Comparison of ENCODE assay signal across 29 cellular contexts in the genomic region with DNA sequence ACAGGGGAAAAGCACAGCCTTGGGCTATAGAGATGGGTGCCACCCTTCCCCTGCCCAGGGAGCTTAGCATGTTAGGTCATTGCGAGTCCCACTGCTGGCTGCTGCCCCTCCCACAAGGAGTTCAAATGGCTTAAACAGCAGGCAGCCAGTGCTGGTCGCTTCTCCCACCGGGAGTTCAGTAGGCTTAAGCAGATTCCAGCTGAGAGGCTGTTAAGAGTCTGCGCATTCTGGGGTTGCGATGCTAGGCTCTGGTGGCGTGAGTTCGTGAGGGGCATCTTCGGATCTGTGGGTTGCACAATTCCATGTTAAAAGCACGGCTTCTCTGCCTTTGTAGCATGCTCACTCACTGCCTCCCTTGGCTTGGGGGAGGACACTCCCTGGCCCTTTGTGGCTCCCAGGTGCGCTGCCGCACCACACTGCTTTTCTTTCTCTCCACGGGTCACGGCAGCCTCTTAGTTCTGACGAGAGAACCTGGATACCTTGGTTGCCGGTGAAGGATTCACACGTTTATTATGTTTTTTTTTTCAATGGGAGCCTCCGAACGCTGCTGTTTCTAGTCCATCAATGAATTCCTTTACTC.
"Had no signal": no experiment of that assay in that cellular context is flagged by ENCODE, and none has a peak within 500 bp of the region (broad histone marks: within the 10 kb centered on the region; RNA-seq: fewer than 3 reads in every experiment).

No MANE protein-coding gene starts in this region.

- H3K4me1 ChIP-seq: adrenal gland, ascending aorta, foreskin keratinocyte, left lung, prostate gland, spleen, testis, uterus had no signal

- H3K27ac ChIP-seq: adrenal gland, ascending aorta, brain microvascular endothelial cell, foreskin keratinocyte, hepatocyte, left lung, neutrophil, ovary, prostate gland, spleen, testis, uterus had no signal

- H3K9me3 ChIP-seq: adrenal gland, ascending aorta, neutrophil, ovary, prostate gland, testis, uterus had no signal

- H3K9me3 Mint-ChIP-seq: activated B cell treated with CpG ODN at 0.5 μM for 24 hours had no signal

- H3K36me3 ChIP-seq: adrenal gland, ascending aorta, brain microvascular endothelial cell, left lung, neutrophil, ovary, prostate gland, spleen, uterus had no signal

- H3K4me3 Mint-ChIP-seq: activated B cell treated with CpG ODN at 0.5 μM for 24 hours; activated CD4-positive, alpha-beta T cell treated with anti-CD3 and anti-CD28 coated beads for 36 hours; activated naive CD8-positive, alpha-beta T cell; activated T-cell treated with anti-CD3 and anti-CD28 coated beads, Interleukin-2, amount 50 U/mL, for 4 hours; mesothelial cell of epicardium; natural killer cell had no signal

- H3K36me3 Mint-ChIP-seq: activated naive CD8-positive, alpha-beta T cell; mesothelial cell of epicardium; natural killer cell had no signal

- H3K27me3 Mint-ChIP-seq: activated B cell treated with CpG ODN at 0.5 μM for 24 hours; activated CD4-positive, alpha-beta T cell treated with anti-CD3 and anti-CD28 coated beads for 36 hours had no signal

- H3K27me3 ChIP-seq: adrenal gland, ascending aorta, brain microvascular endothelial cell, foreskin keratinocyte, hepatocyte, left lung, neutrophil, ovary, testis, uterus had no signal

- H3K27ac Mint-ChIP-seq: activated B cell treated with CpG ODN at 0.5 μM for 24 hours; activated CD4-positive, alpha-beta T cell treated with anti-CD3 and anti-CD28 coated beads for 36 hours; activated naive CD8-positive, alpha-beta T cell; activated T-helper 2 cell treated with anti-CD3 and anti-CD28 coated beads, Interferon-gamma antibody, Interleukin-2, Interleukin-4, amounts not matched to agents 10 μg/mL and 5 μg/mL and 100 μg/mL, durations not matched to agents 14 hours and 24 hours and 36 hours; mesothelial cell of epicardium; natural killer cell had no signal

- H3K4me1 Mint-ChIP-seq: activated B cell treated with CpG ODN at 0.5 μM for 24 hours; activated CD4-positive, alpha-beta T cell treated with anti-CD3 and anti-CD28 coated beads for 36 hours; mesothelial cell of epicardium; natural killer cell had no signal

- H3K4me3 ChIP-seq: adrenal gland, ascending aorta, hepatocyte, left lung, lung, ovary, prostate gland, spleen, testis, uterus had no signal

- DNase-seq: activated B cell treated with CpG ODN at 0.5 μM for 24 hours; activated CD4-positive, alpha-beta T cell treated with anti-CD3 and anti-CD28 coated beads for 36 hours; activated CD4-positive, alpha-beta T cell treated with anti-CD3 and anti-CD28 coated beads, Interleukin-2, amount 50 U/mL, for 48 hours; activated CD8-positive, alpha-beta memory T cell treated with anti-CD3 and anti-CD28 coated beads, Interleukin-2, amount 50 U/mL, for 48 hours; activated naive CD4-positive, alpha-beta T cell; activated T-cell treated with anti-CD3 and anti-CD28 coated beads, Interleukin-2, amount 50 U/mL, for 4 hours; adrenal gland; brain microvascular endothelial cell; caudate nucleus; dermis blood vessel endothelial cell; effector CD8-positive, alpha-beta T cell; foreskin keratinocyte; left lung; natural killer cell; ovary; spleen; stimulated activated CD4-positive, alpha-beta T cell treated with anti-CD3 and anti-CD28 coated beads, Interleukin-4, amount 100 ng/mL, for 1 hour; stimulated activated naive CD4-positive, alpha-beta T cell; testis; trophoblast cell; uterus had no signal

- ATAC-seq: activated CD4-positive, alpha-beta T cell treated with anti-CD3 and anti-CD28 coated beads for 36 hours; activated T-cell treated with anti-CD3 and anti-CD28 coated beads, Interleukin-2, amount 50 U/mL, for 4 hours; foreskin keratinocyte; left lung; natural killer cell had no signal
